Comparison of ENCODE assay signal across 10 cellular contexts in the genomic region with DNA sequence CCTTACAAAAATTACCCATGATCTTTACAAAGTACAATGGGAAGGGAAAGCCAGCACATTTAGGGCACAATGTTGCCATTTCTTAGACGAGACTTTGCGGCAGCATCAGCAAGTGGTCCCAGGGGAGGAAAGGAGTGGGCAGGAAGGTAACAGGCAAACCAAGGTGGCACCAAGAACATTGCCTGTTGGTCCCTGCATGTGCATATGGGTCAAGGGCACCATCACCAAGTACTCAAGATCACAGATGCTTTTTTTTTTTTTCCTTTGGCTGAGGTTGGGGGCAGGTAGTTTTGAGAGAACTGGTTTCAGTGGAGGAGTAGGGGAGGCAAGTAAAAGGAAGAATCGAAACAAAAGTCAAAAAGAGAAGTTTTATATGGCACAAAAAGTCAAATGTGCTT. TPM values are rescaled to one million over a fixed set of nuclear protein-coding genes. Genes with fewer than 3 reads are reported as not detected.
DNase-seq lines count a peak whose midpoint lies in the region; ATAC-seq and TF ChIP-seq lines count a peak whose summit lies in the region.
"Had no signal": no experiment of that assay in that cellular context is flagged by ENCODE, and none has a peak within 500 bp of the region (broad histone marks: within the 10 kb centered on the region; RNA-seq: fewer than 3 reads in every experiment).

No MANE protein-coding gene starts in this region.

- H3K9me3 ChIP-seq in stomach (no peaks in the 10 kb centered on the region), MG63 (no peaks in the 10 kb centered on the region), psoas muscle (no peaks in the 10 kb centered on the region)

- TF ChIP-seq CTCF in stomach (IDR thresholded peaks at IDR 0.05) = no peak
- TF ChIP-seq CTCF in psoas muscle (IDR thresholded peaks at IDR 0.05) = no peak

- 73 to 89% (median 82%) methylated on average over 3 of the region's 3 CpGs for WGBS in stomach, 5 donors
- 79 to 83% (median 81%) methylated on average over 3 of the region's 3 CpGs for WGBS in psoas muscle, 3 donors

- ATAC-seq in activated CD8-positive, alpha-beta memory T cell treated with anti-CD3 and anti-CD28 coated beads, Interleukin-2, amount 10 ng/mL, durations not matched to agents 7 days and 5 days = peak; percentile 5
- ATAC-seq in HG02885 (IDR thresholded peaks at IDR 0.05; ENCODE audit: poor library complexity, unreplicated experiment) (peak; percentile 22), psoas muscle (no peak)

- peak; percentile 63 for DNase-seq in activated CD8-positive, alpha-beta memory T cell treated with anti-CD3 and anti-CD28 coated beads, Interleukin-2, amount 10 ng/mL, durations not matched to agents 7 days and 5 days
- no peak for DNase-seq in activated CD8-positive, alpha-beta memory T cell treated with anti-CD3 and anti-CD28 coated beads, Interleukin-2, amount 50 U/mL, for 48 hours
- peak; percentile 59 for DNase-seq in activated naive CD4-positive, alpha-beta T cell treated with anti-CD3 and anti-CD28 coated beads for 36 hours
- DNase-seq in stomach (no peak), AG08395 (ENCODE audit: low spot score) (no peak), MG63 (no peak), psoas muscle (no peak)
- DNase-seq: NCI-H345 had no signal

- no peaks in the 10 kb centered on the region for H3K27me3 Mint-ChIP-seq in activated CD8-positive, alpha-beta memory T cell treated with anti-CD3 and anti-CD28 coated beads, Interleukin-2, amount 10 ng/mL, durations not matched to agents 7 days and 5 days
- no peaks in the 10 kb centered on the region for H3K27me3 Mint-ChIP-seq in activated naive CD4-positive, alpha-beta T cell treated with anti-CD3 and anti-CD28 coated beads for 36 hours (ENCODE audit: low read depth)

- no peaks in the 10 kb centered on the region for H3K9me3 Mint-ChIP-seq in activated CD8-positive, alpha-beta memory T cell treated with anti-CD3 and anti-CD28 coated beads, Interleukin-2, amount 10 ng/mL, durations not matched to agents 7 days and 5 days (ENCODE audit: low read depth)
- no peaks in the 10 kb centered on the region for H3K9me3 Mint-ChIP-seq in activated naive CD4-positive, alpha-beta T cell treated with anti-CD3 and anti-CD28 coated beads for 36 hours
- H3K9me3 Mint-ChIP-seq: nephron had no signal

- H3K27ac Mint-ChIP-seq in activated CD8-positive, alpha-beta memory T cell treated with anti-CD3 and anti-CD28 coated beads, Interleukin-2, amount 10 ng/mL, durations not matched to agents 7 days and 5 days = peak overlapping the region; percentile 98
- peak overlapping the region; percentile 100 for H3K27ac Mint-ChIP-seq in activated naive CD4-positive, alpha-beta T cell treated with anti-CD3 and anti-CD28 coated beads for 36 hours
- H3K27ac Mint-ChIP-seq: nephron had no signal

- H3K36me3 Mint-ChIP-seq in activated CD8-positive, alpha-beta memory T cell treated with anti-CD3 and anti-CD28 coated beads, Interleukin-2, amount 10 ng/mL, durations not matched to agents 7 days and 5 days = peaks cover 42% of the 10 kb centered on the region
- peaks cover 56% of the 10 kb centered on the region for H3K36me3 Mint-ChIP-seq in activated naive CD4-positive, alpha-beta T cell treated with anti-CD3 and anti-CD28 coated beads for 36 hours (ENCODE audit: low read depth)

- no peak for TF ChIP-seq EP300 in stomach (IDR thresholded peaks at IDR 0.05)

- CTCF ChIA-PET in activated CD8-positive, alpha-beta memory T cell treated with anti-CD3 and anti-CD28 coated beads, Interleukin-2, amount 10 ng/mL, durations not matched to agents 7 days and 5 days (lab: Charles Lee) = interaction anchor here (1.1 to 2.0 kb wide), 6 partner anchors 10 to 33 kb away, joined by 3 to 8 read pairs (median 5); no protein-coding TSS in a partner anchor
- CTCF ChIA-PET in activated naive CD4-positive, alpha-beta T cell treated with anti-CD3 and anti-CD28 coated beads for 36 hours (lab: Charles Lee) = interaction anchor here (1.5 to 2.0 kb wide), 2 partner anchors 9 to 11 kb away, joined by 6 to 20 read pairs; no protein-coding TSS in a partner anchor

- H3K36me3 ChIP-seq in stomach (no peaks in the 10 kb centered on the region), MG63 (no peaks in the 10 kb centered on the region), psoas muscle (ENCODE audit: insufficient read depth in 1 of 2, low read depth in 1 of 2) (no peaks in the 10 kb centered on the region)

- no peaks in the 10 kb centered on the region for H3K27me3 ChIP-seq in stomach
- H3K27me3 ChIP-seq in MG63 = no peaks in the 10 kb centered on the region
- H3K27me3 ChIP-seq in psoas muscle (ENCODE audit: insufficient read depth in 3 of 3, low read length in 2 of 3) = no peaks in the 10 kb centered on the region

- H3K27ac ChIP-seq in stomach (peak overlapping the region; percentile 36 to 89 (median 79)), psoas muscle (no peak overlapping the region)

- H3K4me1 Mint-ChIP-seq in activated CD8-positive, alpha-beta memory T cell treated with anti-CD3 and anti-CD28 coated beads, Interleukin-2, amount 10 ng/mL, durations not matched to agents 7 days and 5 days = peaks cover 45% of the 10 kb centered on the region
- H3K4me1 Mint-ChIP-seq in activated naive CD4-positive, alpha-beta T cell treated with anti-CD3 and anti-CD28 coated beads for 36 hours (ENCODE audit: low read depth) = peaks cover 44% of the 10 kb centered on the region

- H3K4me3 ChIP-seq in stomach (peak overlapping the region; percentile 9 to 50 (median 45)), MG63 (no peak overlapping the region), psoas muscle (no peak overlapping the region)

- H3K4me1 ChIP-seq in stomach (peaks cover 4 to 43% (median 29%) of the 10 kb centered on the region in 4 donors), psoas muscle (no peaks in the 10 kb centered on the region)

- intact Hi-C loops in activated naive CD4-positive, alpha-beta T cell treated with anti-CD3 and anti-CD28 coated beads for 36 hours (cut with micrococcal nuclease) = loop anchor here (1.0 to 5.0 kb wide), 9 partner anchors 8 to 1112 kb away; a partner anchor contains a TSS
- intact Hi-C loops in stomach (cut with DNase I; ENCODE audit: low total_unique reads) (no loop called here), psoas muscle (cut with DNase I) (no loop called here)

- peak overlapping the region; percentile 100 for H3K4me3 Mint-ChIP-seq in activated CD8-positive, alpha-beta memory T cell treated with anti-CD3 and anti-CD28 coated beads, Interleukin-2, amount 10 ng/mL, durations not matched to agents 7 days and 5 days
- peak overlapping the region; percentile 97 for H3K4me3 Mint-ChIP-seq in activated naive CD4-positive, alpha-beta T cell treated with anti-CD3 and anti-CD28 coated beads for 36 hours
- H3K4me3 Mint-ChIP-seq: nephron had no signal

- no peak for TF ChIP-seq POLR2A in stomach (IDR thresholded peaks at IDR 0.05)

RNA-seq across cellular contexts. Expression of a gene that starts 0.8 kb away (rescaled TPM):
- 100 to 1,000 TPM; 231 to 343 TPM for total RNA-seq in activated CD8-positive, alpha-beta memory T cell treated with anti-CD3 and anti-CD28 coated beads, Interleukin-2, amount 10 ng/mL, durations not matched to agents 7 days and 5 days
- total RNA-seq in activated naive CD4-positive, alpha-beta T cell treated with anti-CD3 and anti-CD28 coated beads for 36 hours = 100 to 1,000 TPM; 599 to 610 TPM
- total RNA-seq in stomach (10 to 100 TPM in 3 of 5 donors, 1 to 10 TPM in 1, not detected in 1; 8.2 to 30.7 (median 21.1) TPM), psoas muscle (1 to 10 TPM in 3 of 4 donors, under 1 TPM in 1; 0.48 to 2.3 (median 1.1) TPM)
- polyA plus RNA-seq in stomach (10 to 100 TPM in 1 of 3 donors, 1 to 10 TPM in 2; 5.3 to 17.9 (median 9.3) TPM), psoas muscle (under 1 TPM; 0.21 to 0.43 (median 0.35) TPM)
- not detected in 2 replicates for total RNA-seq in MG63 (2014; rRNA removed; shearing (Covaris generic); ENCODE audit: low replicate concordance)

Comparison
In these comparisons a context has a peak if more than half of its experiments do, and no peak if none do; other contexts are left out.
1. DNase-seq: peak in activated CD8-positive, alpha-beta memory T cell treated with anti-CD3 and anti-CD28 coated beads, Interleukin-2, amount 10 ng/mL, durations not matched to agents 7 days and 5 days (single experiment) and activated naive CD4-positive, alpha-beta T cell treated with anti-CD3 and anti-CD28 coated beads for 36 hours (single experiment); none in activated CD8-positive, alpha-beta memory T cell treated with anti-CD3 and anti-CD28 coated beads, Interleukin-2, amount 50 U/mL, for 48 hours (single experiment), stomach (single experiment), AG08395 (single experiment), MG63 (single experiment) and psoas muscle (0 of 2).
2. ATAC-seq: peak in activated CD8-positive, alpha-beta memory T cell treated with anti-CD3 and anti-CD28 coated beads, Interleukin-2, amount 10 ng/mL, durations not matched to agents 7 days and 5 days (single experiment) and HG02885 (single experiment); none in psoas muscle (0 of 4).
3. H3K4me3 ChIP-seq: peak in stomach (4 of 4); none in MG63 (single experiment) and psoas muscle (single experiment).
4. RNA of a gene that starts 0.8 kb away (total RNA-seq): 599 to 610 TPM in activated naive CD4-positive, alpha-beta T cell treated with anti-CD3 and anti-CD28 coated beads for 36 hours and 231 to 343 TPM in activated CD8-positive, alpha-beta memory T cell treated with anti-CD3 and anti-CD28 coated beads, Interleukin-2, amount 10 ng/mL, durations not matched to agents 7 days and 5 days; 8.2 to 30.7 TPM in stomach, 0.48 to 2.3 TPM in psoas muscle and not detected in MG63; every median in the first group is over 4 times any median in the second.